In genomic region chr4:56821394-56822263, GRCh38 we compare ENCODE assay signal across 8 cellular contexts. TPM values are rescaled to one million over a fixed set of nuclear protein-coding genes. Genes with fewer than 3 reads are reported as not detected.
A peak's percentile ranks its signal among the peaks of the same experiment; 100 is the strongest.
DNase-seq lines count a peak whose midpoint lies in the region; ATAC-seq and TF ChIP-seq lines count a peak whose summit lies in the region.

A gene with protein sequence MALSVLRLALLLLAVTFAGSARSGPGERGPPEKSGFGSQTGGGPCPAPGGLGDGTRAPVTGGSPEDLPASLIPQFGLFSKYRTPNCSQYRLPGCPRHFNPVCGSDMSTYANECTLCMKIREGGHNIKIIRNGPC (minus strand): TSS chr4:56821701. CDS start chr4:56821662, 39 bp downstream.

- no peaks in the 10 kb centered on the region for H3K79me1 ChIP-seq in neuronal stem cell (ENCODE audit: low read depth, low read length)

- no peak within 1 kb of the TSS for H2BK120ac ChIP-seq in neuronal stem cell (ENCODE audit: low read depth, low read length)

- intact Hi-C loops in CD4-positive, alpha-beta memory T cell (cut with micrococcal nuclease), result loop anchor here (1.0 to 5.0 kb wide), 4 partner anchors 21 to 969 kb away; partner anchors contain the start of genes EXOC1, PAICS, PPAT and REST
- intact Hi-C loops in tibial artery (cut with DNase I; ENCODE audit: low total_unique reads), result no loop called here

- no CpG with 5 or more reads among the region's 58 CpGs for WGBS in neuronal stem cell (ENCODE audit: extremely low coverage in 2 of 2, insufficient read length in 2 of 2, insufficient replicate concordance in 1 of 2), 2 donors

- peaks cover 0 to 2% of the 10 kb centered on the region in 2 donors for H3K27me3 Mint-ChIP-seq in CD4-positive, alpha-beta memory T cell

- H3K27ac ChIP-seq in CD4-positive, alpha-beta memory T cell (ENCODE audit: low read depth, low read length), result no peak within 1 kb of the TSS
- H3K27ac ChIP-seq in neuronal stem cell (replicated peaks; ENCODE audit: low read length) (no peak within 1 kb of the TSS), tibial artery (no peak within 1 kb of the TSS)

- H4K8ac ChIP-seq in neuronal stem cell (ENCODE audit: low read depth, low read length), result no peak within 1 kb of the TSS

- peak within 1 kb of the TSS; percentile 78 for H2AFZ ChIP-seq in neuronal stem cell (ENCODE audit: low read length)

- H3K18ac ChIP-seq in neuronal stem cell (ENCODE audit: low read length), result peak within 1 kb of the TSS; percentile 11

- CTCF ChIA-PET in CD4-positive, alpha-beta memory T cell (lab: Charles Lee; ENCODE audit: partially characterized antibody), result interaction anchor here (1.1 to 4.4 kb wide), 5 partner anchors 15 to 397 kb away, joined by 3 to 37 read pairs (median 7); no protein-coding TSS in a partner anchor

- POLR2A ChIA-PET in CD4-positive, alpha-beta memory T cell (lab: Charles Lee; ENCODE audit: partially characterized antibody), result interaction anchor here (1.0 to 1.3 kb wide), 2 partner anchors 22 to 87 kb away, joined by 3 read pairs; no protein-coding TSS in a partner anchor

- peaks cover 14 to 35% (median 24%) of the 10 kb centered on the region in 4 donors for H3K4me1 Mint-ChIP-seq in CD4-positive, alpha-beta memory T cell

- H3K9ac ChIP-seq in neuronal stem cell (ENCODE audit: low read depth, low read length, poor library complexity), result peak within 1 kb of the TSS; percentile 68

- peak within 1 kb of the TSS; percentile 76 to 83 (median 82) for H3K4me3 Mint-ChIP-seq in CD4-positive, alpha-beta memory T cell

- H2BK12ac ChIP-seq in neuronal stem cell (ENCODE audit: low read length), result no peak within 1 kb of the TSS

- no peak within 1 kb of the TSS for H3K14ac ChIP-seq in neuronal stem cell (ENCODE audit: low read length)

- no peaks in the 10 kb centered on the region for H3K9me3 ChIP-seq in CD4-positive, alpha-beta memory T cell (ENCODE audit: control insufficient read depth in 1 of 2, low read length in 2 of 2)
- H3K9me3 ChIP-seq in neuronal stem cell (replicated peaks in 1 of 2; ENCODE audit: control insufficient read depth in 2 of 2, insufficient read depth in 1 of 2, low read depth in 1 of 2, low read length in 2 of 2) (no peaks in the 10 kb centered on the region), tibial artery (no peaks in the 10 kb centered on the region)

- peak within 1 kb of the TSS; percentile 59 for H3K23ac ChIP-seq in neuronal stem cell (ENCODE audit: low read depth, low read length, poor library complexity)

- ATAC-seq in GM21367 (IDR thresholded peaks at IDR 0.05; ENCODE audit: unreplicated experiment), result peak; percentile 32

- no peak within 1 kb of the TSS for H2BK15ac ChIP-seq in neuronal stem cell (ENCODE audit: low read length)

- H2AK5ac ChIP-seq in neuronal stem cell (ENCODE audit: low read depth, low read length), result no peak within 1 kb of the TSS

- peak; percentile 62 to 75 (median 67) for DNase-seq in CD4-positive, alpha-beta memory T cell
- DNase-seq in NCI-H2029 (lab: John Stamatoyannopoulos, UW) (peak; percentile 59), epithelial cell of esophagus (ENCODE audit: low read depth) (peak; percentile 63), neuronal stem cell (ENCODE audit: low spot score) (peak; percentile 42), tibial artery (no peak), hypothalamus (lab: John Stamatoyannopoulos, UW) (no peak)
- peak; percentile 38 to 53 for DNase-seq in activated CD8-positive, alpha-beta memory T cell treated with anti-CD3 and anti-CD28 coated beads for 1 hour (ENCODE audit: extremely low read depth in 1 of 2, low read depth in 1 of 2)

- H3K4me1 ChIP-seq in CD4-positive, alpha-beta memory T cell (ENCODE audit: insufficient read depth, low read length), result peaks cover 27% of the 10 kb centered on the region
- H3K4me1 ChIP-seq in neuronal stem cell (ENCODE audit: control insufficient read depth in 2 of 2, insufficient read depth in 1 of 2, low read depth in 1 of 2, low read length in 2 of 2), result no peaks in the 10 kb centered on the region
- H3K4me1 ChIP-seq in tibial artery, result peaks cover 0 to 10% (median 8%) of the 10 kb centered on the region in 4 donors

- no peaks in the 10 kb centered on the region for H3K36me3 ChIP-seq in CD4-positive, alpha-beta memory T cell (ENCODE audit: insufficient read depth, low read length)
- H3K36me3 ChIP-seq in neuronal stem cell (replicated peaks in 1 of 2; ENCODE audit: control insufficient read depth in 2 of 2, insufficient read depth in 2 of 2, low read length in 2 of 2) (no peaks in the 10 kb centered on the region), tibial artery (no peaks in the 10 kb centered on the region)

- no peak within 1 kb of the TSS for H2BK5ac ChIP-seq in neuronal stem cell (ENCODE audit: low read length)

- peaks cover 0 to 2% (median 0%) of the 10 kb centered on the region in 8 donors for H3K9me3 Mint-ChIP-seq in CD4-positive, alpha-beta memory T cell

- peak within 1 kb of the TSS; percentile 85 for H3K4me2 ChIP-seq in neuronal stem cell (ENCODE audit: insufficient read depth, low read length, poor library complexity, severe bottlenecking)

- no peaks in the 10 kb centered on the region for H3K27me3 ChIP-seq in CD4-positive, alpha-beta memory T cell (ENCODE audit: insufficient read depth, low read length)
- H3K27me3 ChIP-seq in neuronal stem cell (ENCODE audit: control insufficient read depth in 3 of 3, insufficient read depth in 3 of 3, low read depth in 1 of 3, low read length in 3 of 3) (peaks cover 2 to 47% (median 19%) of the 10 kb centered on the region in 3 experiments), tibial artery (peaks cover 0 to 24% of the 10 kb centered on the region in 2 donors)

- peak; percentile 27 for TF ChIP-seq CTCF in epithelial cell of esophagus (IDR thresholded peaks at IDR 0.05; ENCODE audit: insufficient read depth, low read depth, low read length, missing control alignments)
- TF ChIP-seq CTCF in tibial artery (IDR thresholded peaks at IDR 0.05), result no peak

- no peaks in the 10 kb centered on the region for H3K36me3 Mint-ChIP-seq in CD4-positive, alpha-beta memory T cell

- peak within 1 kb of the TSS in 1 of 2 donors; percentile 53 for H3K4me3 ChIP-seq in CD4-positive, alpha-beta memory T cell (ENCODE audit: low read length in 2 of 2)
- H3K4me3 ChIP-seq in epithelial cell of esophagus (ENCODE audit: low read length) (peak within 1 kb of the TSS; percentile 43), neuronal stem cell (ENCODE audit: low read length in 2 of 2) (peak within 1 kb of the TSS; percentile 19 to 76), tibial artery (peak within 1 kb of the TSS; percentile 16 to 34)

- H3K27ac Mint-ChIP-seq in CD4-positive, alpha-beta memory T cell, result peak within 1 kb of the TSS in 6 of 7 donors; percentile 15 to 72 (median 52)

- H3K4ac ChIP-seq in neuronal stem cell (ENCODE audit: low read length), result no peak within 1 kb of the TSS

- H4K91ac ChIP-seq in neuronal stem cell (ENCODE audit: low read depth, low read length, poor library complexity), result no peak within 1 kb of the TSS

RNA-seq across cellular contexts. Expression of the gene that starts here (rescaled TPM):
- 1 to 10 TPM; 3.2 to 3.6 TPM for total RNA-seq in CD4-positive, alpha-beta memory T cell
- polyA plus RNA-seq in CD4-positive, alpha-beta memory T cell, result 1 to 10 TPM; 5.9 to 7.6 TPM
- 0.47 TPM for polyA plus RNA-seq in neuronal stem cell (2013, experiment 1 of 2)
- 0.82 TPM for polyA plus RNA-seq in neuronal stem cell (2013, experiment 2 of 2)

Comparison
In these comparisons a context has a peak if more than half of its experiments do, and no peak if none do; other contexts are left out.
1. DNase-seq: peak in CD4-positive, alpha-beta memory T cell (5 of 5), NCI-H2029 (single experiment), activated CD8-positive, alpha-beta memory T cell treated with anti-CD3 and anti-CD28 coated beads for 1 hour (2 of 2), epithelial cell of esophagus (single experiment) and neuronal stem cell (single experiment); none in tibial artery (0 of 2) and hypothalamus (0 of 51).